Comparison of ENCODE assay signal across 13 cellular contexts in genomic region chr15:68258684-68259083, GRCh38. TPM values are rescaled to one million over a fixed set of nuclear protein-coding genes. Genes with fewer than 3 reads are reported as not detected.
A peak's percentile ranks its signal among the peaks of the same experiment; 100 is the strongest.
DNase-seq lines count a peak whose midpoint lies in the region; ATAC-seq, FAIRE-seq and TF ChIP-seq lines count a peak whose summit lies in the region.
"Had no signal": no experiment of that assay in that cellular context is flagged by ENCODE, and none has a peak within 500 bp of the region (broad histone marks: within the 10 kb centered on the region; RNA-seq: fewer than 3 reads in every experiment).

No MANE protein-coding gene starts in this region.

- H2BK12ac ChIP-seq in trophoblast cell (ENCODE audit: low read length) = peak overlapping the region; percentile 65

- in situ Hi-C loops in HepG2 (cut with HindIII; ENCODE audit: extremely low pct_ligation_motif_present, low pct_unique_long_range_greater_than_20kb) = loop anchor here (5.0 kb wide), 2 partner anchors 44 to 124 kb away; no protein-coding TSS in a partner anchor

- no peaks in the 10 kb centered on the region for H3K9me3 ChIP-seq in CD4-positive, alpha-beta T cell (ENCODE audit: control insufficient read depth, low read length)
- H3K9me3 ChIP-seq in MM.1S (replicated peaks; ENCODE audit: insufficient read depth, low read length) = no peaks in the 10 kb centered on the region
- H3K9me3 ChIP-seq in trophoblast cell (ENCODE audit: insufficient read depth, low read depth, low read length) = no peaks in the 10 kb centered on the region
- H3K9me3 ChIP-seq in HepG2 (ENCODE audit: low read length) = no peaks in the 10 kb centered on the region

- H3K4me1 Mint-ChIP-seq in CD4-positive, alpha-beta T cell (ENCODE audit: low read depth) = peaks cover 14% of the 10 kb centered on the region
- peaks cover 5% of the 10 kb centered on the region for H3K4me1 Mint-ChIP-seq in MCF 10A (ENCODE audit: insufficient read depth, unreplicated experiment)
- H3K4me1 Mint-ChIP-seq: brain had no signal

- H3K4me2 ChIP-seq in MM.1S (ENCODE audit: low read depth, low read length) (no peak overlapping the region), trophoblast cell (ENCODE audit: low read length) (no peak overlapping the region), HepG2 (ENCODE audit: low read depth, low read length) (no peak overlapping the region)

- ATAC-seq in CD4-positive, alpha-beta T cell (ENCODE audit: poor library complexity) = peak; percentile 85
- no peak for ATAC-seq in HG02623 (IDR thresholded peaks at IDR 0.05; ENCODE audit: unreplicated experiment)
- no peak; the same call in 2 of the 3 replicates for ATAC-seq in HepG2

- H3K36me3 Mint-ChIP-seq in CD4-positive, alpha-beta T cell (ENCODE audit: low read depth) = no peaks in the 10 kb centered on the region
- H3K36me3 Mint-ChIP-seq in MCF 10A (ENCODE audit: insufficient read depth, unreplicated experiment) = no peaks in the 10 kb centered on the region
- H3K36me3 Mint-ChIP-seq: brain had no signal

- H2AFZ ChIP-seq in MM.1S (ENCODE audit: low read length) (no peak overlapping the region), trophoblast cell (ENCODE audit: insufficient read depth, low read length, poor library complexity) (no peak overlapping the region), HepG2 (ENCODE audit: low read length) (no peak overlapping the region)

- TF ChIP-seq CTCF in CD4-positive, alpha-beta T cell (IDR thresholded peaks at IDR 0.05) = no peak
- no peak for TF ChIP-seq CTCF in MM.1S (IDR thresholded peaks at IDR 0.05; ENCODE audit: low read length)
- no peak for TF ChIP-seq CTCF in MCF 10A (IDR thresholded peaks at IDR 0.05; ENCODE audit: unreplicated experiment)
- no peak for TF ChIP-seq CTCF in HepG2 (CRISPR knock-in tag; IDR thresholded peaks at IDR 0.05)

- peaks cover 6% of the 10 kb centered on the region; the same call in 1 of the 2 replicates for H3K4me1 ChIP-seq in MM.1S (ENCODE audit: low read length)
- H3K4me1 ChIP-seq in trophoblast cell (ENCODE audit: control insufficient read depth in 1 of 2, insufficient read depth in 2 of 2, low read length in 2 of 2) = peaks cover 0 to 2% of the 10 kb centered on the region in 2 experiments
- peaks cover 7% of the 10 kb centered on the region for H3K4me1 ChIP-seq in HepG2 (ENCODE audit: insufficient read depth, low read length)

- POLR2A ChIA-PET in CD4-positive, alpha-beta T cell (lab: Charles Lee) = interaction anchor here (0.6 to 2.7 kb wide), 3 partner anchors 19 to 214 kb away, joined by 3 to 26 read pairs (median 4); partner anchors contain the start of gene FEM1B
- POLR2A ChIA-PET in MCF 10A (lab: Yijun Ruan, JAX) (interaction anchor here (0.9 to 8.5 kb wide), 3 partner anchors 17 to 36 kb away, joined by 4 to 391 read pairs (median 4); partner anchors contain the start of gene FEM1B), HepG2 (lab: Yijun Ruan, JAX) (interaction anchor here (1.4 kb wide), 1 partner anchor 19 kb away, joined by 6 read pairs; the partner anchor contains the start of gene FEM1B)

- WGBS in trophoblast cell (ENCODE audit: extremely low coverage, insufficient coverage, insufficient read length) = no CpG with 5 or more reads among the region's 4 CpGs
- WGBS in HepG2 (ENCODE audit: low lambda C conversion rate) = 19% methylated on average over 4 of the region's 4 CpGs

- H4K12ac ChIP-seq in trophoblast cell (ENCODE audit: low read depth, low read length) = no peak overlapping the region

- peaks cover 8% of the 10 kb centered on the region for H3K79me1 ChIP-seq in trophoblast cell (ENCODE audit: low read length)

- no peaks in the 10 kb centered on the region for H3K79me2 ChIP-seq in MM.1S (ENCODE audit: low read length)
- peaks cover 4% of the 10 kb centered on the region for H3K79me2 ChIP-seq in trophoblast cell (ENCODE audit: control insufficient read depth, insufficient read depth, low read length, poor library complexity)
- H3K79me2 ChIP-seq in HepG2 (ENCODE audit: insufficient read depth, low read length) = no peaks in the 10 kb centered on the region

- peaks cover 5% of the 10 kb centered on the region for H3K27me3 ChIP-seq in CD4-positive, alpha-beta T cell (ENCODE audit: control insufficient read depth, insufficient read depth, low read length)
- H3K27me3 ChIP-seq in MM.1S (replicated peaks; ENCODE audit: insufficient read depth, low read length) (no peaks in the 10 kb centered on the region), trophoblast cell (ENCODE audit: insufficient read depth, low read length) (no peaks in the 10 kb centered on the region), HepG2 (ENCODE audit: control insufficient read depth in 1 of 2, insufficient read depth in 2 of 2, low read length in 2 of 2) (0 out of 5 replicates have a peak, but pooled peaks cover 0 to 6% of the 10 kb centered on the region in 2 experiments)

- no peak overlapping the region for H3K23ac ChIP-seq in trophoblast cell (ENCODE audit: low read length)

- no peak overlapping the region for H2AK5ac ChIP-seq in trophoblast cell (ENCODE audit: low read length)

- no peak overlapping the region for H2BK120ac ChIP-seq in trophoblast cell (ENCODE audit: insufficient read depth, low read length, poor library complexity)

- no peak overlapping the region for H3K14ac ChIP-seq in trophoblast cell (ENCODE audit: low read length)

- H4K91ac ChIP-seq in trophoblast cell (ENCODE audit: low read depth, low read length) = no peak overlapping the region

- TF ChIP-seq EP300 in HepG2 (IDR thresholded peaks at IDR 0.05; ENCODE audit: low read depth in 2 of 2, low read length in 2 of 2) = no peak
- no peak for TF ChIP-seq EP300 in HepG2 (CRISPR knock-in tag; IDR thresholded peaks at IDR 0.05; ENCODE audit: borderline replicate concordance)

- intact Hi-C loops in CD4-positive, alpha-beta T cell (cut with DNase I, micrococcal nuclease) = no loop called here
- intact Hi-C loops in MCF 10A (cut with micrococcal nuclease) (no loop called here), HepG2 (cut with micrococcal nuclease; ENCODE audit: unreplicated experiment) (no loop called here)

- peak overlapping the region; percentile 7 for H3K27ac Mint-ChIP-seq in CD4-positive, alpha-beta T cell
- peak overlapping the region; percentile 2 for H3K27ac Mint-ChIP-seq in MCF 10A (ENCODE audit: low read depth, unreplicated experiment)
- H3K27ac Mint-ChIP-seq: brain had no signal

- H2BK5ac ChIP-seq in trophoblast cell (ENCODE audit: low read depth, low read length, poor library complexity) = no peak overlapping the region

- H3K4ac ChIP-seq in trophoblast cell (ENCODE audit: low read depth, low read length) = no peak overlapping the region

- H3K9me3 Mint-ChIP-seq in CD4-positive, alpha-beta T cell = no peaks in the 10 kb centered on the region
- no peaks in the 10 kb centered on the region for H3K9me3 Mint-ChIP-seq in MCF 10A (ENCODE audit: unreplicated experiment)

- no peak overlapping the region for H4K8ac ChIP-seq in trophoblast cell (ENCODE audit: low read depth, low read length)

- H4K20me1 ChIP-seq in MM.1S (ENCODE audit: insufficient read depth, low read length) (no peaks in the 10 kb centered on the region), HepG2 (ENCODE audit: insufficient read depth, low read length) (no peaks in the 10 kb centered on the region)

- BruUV-seq in MCF 10A (replicated peaks; lab: Mats Ljungman, UMichigan) (no TSS peak), HepG2 (replicated peaks; lab: Mats Ljungman, UMichigan) (no TSS peak)

- H3K4me3 Mint-ChIP-seq in CD4-positive, alpha-beta T cell = peak overlapping the region; percentile 17
- H3K4me3 Mint-ChIP-seq in MCF 10A (ENCODE audit: unreplicated experiment) = no peak overlapping the region
- H3K4me3 Mint-ChIP-seq: brain had no signal

- FAIRE-seq in HepG2 (lab: Jason Lieb, UNC) = no peak

- H3K27me3 Mint-ChIP-seq in CD4-positive, alpha-beta T cell = peaks cover 11% of the 10 kb centered on the region
- H3K27me3 Mint-ChIP-seq in MCF 10A (ENCODE audit: insufficient read depth, unreplicated experiment) = no peaks in the 10 kb centered on the region

- H3K36me3 ChIP-seq in MM.1S (replicated peaks; ENCODE audit: insufficient read depth, low read length) = no peaks in the 10 kb centered on the region
- no peaks in the 10 kb centered on the region for H3K36me3 ChIP-seq in trophoblast cell (ENCODE audit: control insufficient read depth in 1 of 2, insufficient read depth in 2 of 2, low read length in 2 of 2)
- H3K36me3 ChIP-seq in HepG2 (replicated peaks in 1 of 2; ENCODE audit: control insufficient read depth in 1 of 2, insufficient read depth in 2 of 2, low read length in 2 of 2) = no peaks in the 10 kb centered on the region

- no peak overlapping the region for H3K9ac ChIP-seq in MM.1S (ENCODE audit: low read length)
- H3K9ac ChIP-seq in trophoblast cell (ENCODE audit: low read length) = no peak overlapping the region
- no peak overlapping the region for H3K9ac ChIP-seq in HepG2 (ENCODE audit: insufficient read depth, low read depth, low read length)

- H3K4me3 ChIP-seq in MM.1S (ENCODE audit: low read length) (no peak overlapping the region), trophoblast cell (ENCODE audit: low read depth, low read length) (no peak overlapping the region), HepG2 (replicated peaks in 1 of 3; ENCODE audit: insufficient read depth in 1 of 3, low read depth in 2 of 3, low read length in 3 of 3) (no peak overlapping the region)

- H3K18ac ChIP-seq in trophoblast cell (ENCODE audit: low read length) = no peak overlapping the region

- TF ChIP-seq RAD21 in HepG2 (CRISPR knock-in tag; IDR thresholded peaks at IDR 0.05) = no peak

- H3K9me2 ChIP-seq in MM.1S (replicated peaks; ENCODE audit: insufficient read depth, low read length) = no peaks in the 10 kb centered on the region

- H3K27ac ChIP-seq in CD4-positive, alpha-beta T cell (ENCODE audit: low read depth, low read length) = no peak overlapping the region
- H3K27ac ChIP-seq in MM.1S (ENCODE audit: low read length) = no peak overlapping the region
- no peak overlapping the region for H3K27ac ChIP-seq in trophoblast cell (ENCODE audit: low read depth, low read length)
- H3K27ac ChIP-seq in HepG2 (ENCODE audit: extremely low read length, insufficient read depth, low read length) = no peak overlapping the region

- peaks cover 9% of the 10 kb centered on the region; the same call in 1 of the 2 replicates for H3F3A ChIP-seq in MM.1S (ENCODE audit: insufficient read depth, low read length)

- DNase-seq in CD4-positive, alpha-beta T cell = peak in 5 of 10 experiments; percentile 4 to 35 (median 8)
- DNase-seq in MM.1S = peak; percentile 55
- DNase-seq in MCF 10A (ENCODE audit: unreplicated experiment) = no peak
- DNase-seq in trophoblast cell = no peak
- no peak for DNase-seq in superior temporal gyrus (ENCODE audit: extremely low spot score)
- DNase-seq in effector CD4-positive, alpha-beta T cell = no peak
- no peak for DNase-seq in HepG2 (ENCODE audit: low spot score)
- DNase-seq: GOT3, NCI-H187 treated with DMSO at 0.1 percent for 48 hours, OCI-M1, SW 1271 had no signal

- TF ChIP-seq POLR2A in HepG2 (IDR thresholded peaks at IDR 0.05; ENCODE audit: insufficient read depth in 1 of 2, low read depth in 2 of 2, low read length in 2 of 2) = no peak

- CTCF ChIA-PET in CD4-positive, alpha-beta T cell (lab: Charles Lee) = interaction anchor here (1.4 kb wide), 1 partner anchor 8 kb away, joined by 3 read pairs; no protein-coding TSS in a partner anchor
- CTCF ChIA-PET in MCF 10A (lab: Yijun Ruan, JAX) (interaction anchor here (1.0 to 1.5 kb wide), 3 partner anchors 20 to 619 kb away, joined by 3 to 7 read pairs (median 4); no protein-coding TSS in a partner anchor), HepG2 (lab: Yijun Ruan, JAX; ENCODE audit: low intra/inter-chr PET ratio, low total read pairs) (no interaction called here)

RNA-seq across cellular contexts. Expression of gene FEM1B, which starts 18.9 kb away (rescaled TPM):
- 10 to 100 TPM; 83.2 to 94.9 TPM for total RNA-seq in CD4-positive, alpha-beta T cell
- total RNA-seq in MCF 10A (2022) = 50.7 and 70.2 TPM in 2 replicates
- polyA plus RNA-seq in trophoblast cell (2013) = 26.2 and 26.9 TPM in 2 replicates
- 38.1 and 41.2 TPM in 2 replicates for total RNA-seq in HepG2 (2016; rRNA removed; fragmentation: Illumina TruSeq; extraction: Trizol)
- total RNA-seq in HepG2 (2016; cell fraction: cytosol; rRNA removed; fragmentation: Illumina TruSeq; extraction: Trizol; ENCODE audit: low read depth) = 1.8 and 3.1 TPM in 2 replicates
- 30.7 and 45.0 TPM in 2 replicates for total RNA-seq in HepG2 (2016; cell fraction: insoluble cytoplasmic fraction; rRNA removed; fragmentation: Illumina TruSeq; extraction: Trizol)
- total RNA-seq in HepG2 (2016; cell fraction: membrane; rRNA removed; fragmentation: Illumina TruSeq; extraction: Trizol) = 14.6 and 17.1 TPM in 2 replicates
- 28.2 and 28.4 TPM in 2 replicates for total RNA-seq in HepG2 (2016; cell fraction: nucleus; rRNA removed; fragmentation: Illumina TruSeq; extraction: Trizol)
- 40.0 and 40.3 TPM in 2 replicates for polyA plus RNA-seq in HepG2 (2011; rRNA removed)
- 19.1 and 23.6 TPM in 2 replicates for polyA plus RNA-seq in HepG2 (2011; cell fraction: cytosol; rRNA removed)
- polyA plus RNA-seq in HepG2 (2011; cell fraction: nucleus; rRNA removed) = 21.4 and 22.7 TPM in 2 replicates
- 16.6 and 17.3 TPM in 2 replicates for polyA plus RNA-seq in HepG2 (2012)
- 0.72 and 0.80 TPM in 2 replicates for polyA plus RNA-seq in HepG2 (2016; cell fraction: cytosol; fragmentation: Illumina TruSeq; extraction: Trizol; ENCODE audit: low read depth)
- polyA plus RNA-seq in HepG2 (2016; cell fraction: insoluble cytoplasmic fraction; fragmentation: Illumina TruSeq; extraction: Trizol; ENCODE audit: low read depth) = 19.0 and 20.2 TPM in 2 replicates
- polyA plus RNA-seq in HepG2 (2016; cell fraction: membrane; fragmentation: Illumina TruSeq; extraction: Trizol; ENCODE audit: low read depth) = 4.2 and 4.6 TPM in 2 replicates
- polyA plus RNA-seq in HepG2 (2016; cell fraction: nucleus; fragmentation: Illumina TruSeq; extraction: Trizol; ENCODE audit: insufficient read depth, low read depth) = 19.1 and 25.5 TPM in 2 replicates
- 110 and 233 TPM in 2 replicates for polyA minus RNA-seq in HepG2 (2011; rRNA and poly(A)+ RNA removed; ENCODE audit: low replicate concordance)
- 70.9 and 90.9 TPM in 2 replicates for polyA minus RNA-seq in HepG2 (2011; cell fraction: cytosol; rRNA and poly(A)+ RNA removed)
- polyA minus RNA-seq in HepG2 (2011; cell fraction: nucleus; rRNA and poly(A)+ RNA removed) = 58.1 and 77.1 TPM in 2 replicates

RNA-seq across cellular contexts. Expression of gene CLN6, which starts 29.2 kb away (rescaled TPM):
- total RNA-seq in CD4-positive, alpha-beta T cell = 1 to 10 TPM; 8.0 to 8.1 TPM
- total RNA-seq in MCF 10A (2022) = 26.5 and 31.4 TPM in 2 replicates
- 18.5 and 21.2 TPM in 2 replicates for polyA plus RNA-seq in trophoblast cell (2013)
- 11.1 and 27.1 TPM in 2 replicates for total RNA-seq in HepG2 (2016; rRNA removed; fragmentation: Illumina TruSeq; extraction: Trizol)
- total RNA-seq in HepG2 (2016; cell fraction: cytosol; rRNA removed; fragmentation: Illumina TruSeq; extraction: Trizol; ENCODE audit: low read depth) = 8.6 and 9.6 TPM in 2 replicates
- 11.8 and 24.4 TPM in 2 replicates for total RNA-seq in HepG2 (2016; cell fraction: insoluble cytoplasmic fraction; rRNA removed; fragmentation: Illumina TruSeq; extraction: Trizol)
- total RNA-seq in HepG2 (2016; cell fraction: membrane; rRNA removed; fragmentation: Illumina TruSeq; extraction: Trizol) = 21.8 and 24.8 TPM in 2 replicates
- total RNA-seq in HepG2 (2016; cell fraction: nucleus; rRNA removed; fragmentation: Illumina TruSeq; extraction: Trizol) = 26.2 and 36.2 TPM in 2 replicates
- 24.9 and 26.6 TPM in 2 replicates for polyA plus RNA-seq in HepG2 (2011; rRNA removed)
- 16.8 and 20.7 TPM in 2 replicates for polyA plus RNA-seq in HepG2 (2011; cell fraction: cytosol; rRNA removed)
- polyA plus RNA-seq in HepG2 (2011; cell fraction: nucleus; rRNA removed) = 31.9 and 38.5 TPM in 2 replicates
- 11.0 and 11.8 TPM in 2 replicates for polyA plus RNA-seq in HepG2 (2012)
- polyA plus RNA-seq in HepG2 (2016; cell fraction: cytosol; fragmentation: Illumina TruSeq; extraction: Trizol; ENCODE audit: low read depth) = 12.8 and 17.1 TPM in 2 replicates
- 18.2 and 20.3 TPM in 2 replicates for polyA plus RNA-seq in HepG2 (2016; cell fraction: insoluble cytoplasmic fraction; fragmentation: Illumina TruSeq; extraction: Trizol; ENCODE audit: low read depth)
- 26.1 and 27.9 TPM in 2 replicates for polyA plus RNA-seq in HepG2 (2016; cell fraction: membrane; fragmentation: Illumina TruSeq; extraction: Trizol; ENCODE audit: low read depth)
- 66.1 and 79.6 TPM in 2 replicates for polyA plus RNA-seq in HepG2 (2016; cell fraction: nucleus; fragmentation: Illumina TruSeq; extraction: Trizol; ENCODE audit: insufficient read depth, low read depth)
- polyA minus RNA-seq in HepG2 (2011; rRNA and poly(A)+ RNA removed; ENCODE audit: low replicate concordance) = 97.2 and 431 TPM in 2 replicates
- polyA minus RNA-seq in HepG2 (2011; cell fraction: cytosol; rRNA and poly(A)+ RNA removed) = 10.3 and 11.8 TPM in 2 replicates
- polyA minus RNA-seq in HepG2 (2011; cell fraction: nucleus; rRNA and poly(A)+ RNA removed) = 22.3 and 29.9 TPM in 2 replicates

RNA-seq across cellular contexts. Expression of gene CALML4, which starts 53.6 kb away (rescaled TPM):
- 1 to 10 TPM; 1.5 to 2.0 TPM for total RNA-seq in CD4-positive, alpha-beta T cell
- 2.3 and 3.3 TPM in 2 replicates for total RNA-seq in MCF 10A (2022)
- 9.6 and 10.6 TPM in 2 replicates for polyA plus RNA-seq in trophoblast cell (2013)
- total RNA-seq in HepG2 (2016; rRNA removed; fragmentation: Illumina TruSeq; extraction: Trizol) = 6.5 and 8.7 TPM in 2 replicates
- 4.5 and 5.7 TPM in 2 replicates for total RNA-seq in HepG2 (2016; cell fraction: cytosol; rRNA removed; fragmentation: Illumina TruSeq; extraction: Trizol; ENCODE audit: low read depth)
- total RNA-seq in HepG2 (2016; cell fraction: insoluble cytoplasmic fraction; rRNA removed; fragmentation: Illumina TruSeq; extraction: Trizol) = 7.8 and 8.1 TPM in 2 replicates
- total RNA-seq in HepG2 (2016; cell fraction: membrane; rRNA removed; fragmentation: Illumina TruSeq; extraction: Trizol) = 6.1 and 7.2 TPM in 2 replicates
- 5.2 and 8.4 TPM in 2 replicates for total RNA-seq in HepG2 (2016; cell fraction: nucleus; rRNA removed; fragmentation: Illumina TruSeq; extraction: Trizol)
- 3.1 and 3.6 TPM in 2 replicates for polyA plus RNA-seq in HepG2 (2011; rRNA removed)
- 1.9 TPM in 2 replicates for polyA plus RNA-seq in HepG2 (2011; cell fraction: cytosol; rRNA removed)
- polyA plus RNA-seq in HepG2 (2011; cell fraction: nucleus; rRNA removed) = 5.0 and 6.7 TPM in 2 replicates
- polyA plus RNA-seq in HepG2 (2012) = 5.3 and 5.6 TPM in 2 replicates
- polyA plus RNA-seq in HepG2 (2016; cell fraction: cytosol; fragmentation: Illumina TruSeq; extraction: Trizol; ENCODE audit: low read depth) = 10.2 and 15.8 TPM in 2 replicates
- polyA plus RNA-seq in HepG2 (2016; cell fraction: insoluble cytoplasmic fraction; fragmentation: Illumina TruSeq; extraction: Trizol; ENCODE audit: low read depth) = 13.4 and 15.5 TPM in 2 replicates
- 10.9 and 14.1 TPM in 2 replicates for polyA plus RNA-seq in HepG2 (2016; cell fraction: membrane; fragmentation: Illumina TruSeq; extraction: Trizol; ENCODE audit: low read depth)
- 27.8 and 31.7 TPM in 2 replicates for polyA plus RNA-seq in HepG2 (2016; cell fraction: nucleus; fragmentation: Illumina TruSeq; extraction: Trizol; ENCODE audit: insufficient read depth, low read depth)
- 1.6 and 5.3 TPM in 2 replicates for polyA minus RNA-seq in HepG2 (2011; rRNA and poly(A)+ RNA removed; ENCODE audit: low replicate concordance)
- 0.20 and 0.62 TPM in 2 replicates for polyA minus RNA-seq in HepG2 (2011; cell fraction: cytosol; rRNA and poly(A)+ RNA removed)
- 4.9 and 5.2 TPM in 2 replicates for polyA minus RNA-seq in HepG2 (2011; cell fraction: nucleus; rRNA and poly(A)+ RNA removed)
